2 cellular contexts compared by ENCODE assay signal in genomic region chr16:17246577-17246885, GRCh38.
TF ChIP-seq lines count a peak whose summit lies in the region.

No MANE protein-coding gene starts in this region.

TF ChIP-seq in GM12891, 5 proteins besides CTCF, POLR2A, EP300 and RAD21 (continued from another document):
- no peak for TF ChIP-seq SPI1 (IDR thresholded peaks at IDR 0.05; ENCODE audit: low read depth, low read length)

TF ChIP-seq in GM12878, 131 proteins besides CTCF, POLR2A, EP300 and RAD21 (continued from another document):
- TF ChIP-seq CREB1 (IDR thresholded peaks at IDR 0.05; ENCODE audit: low read depth) (no peak), ZBTB11 (CRISPR knock-in tag; IDR thresholded peaks at IDR 0.05) (no peak), RELB (IDR thresholded peaks at IDR 0.05; ENCODE audit: low read depth) (no peak)
